Comparison of ENCODE assay signal across 8 cellular contexts in genomic region chr19:34254552-34255432, GRCh38. TPM values are rescaled to one million over a fixed set of nuclear protein-coding genes. Genes with fewer than 3 reads are reported as not detected.
DNase-seq lines count a peak whose midpoint lies in the region; ATAC-seq, FAIRE-seq and TF ChIP-seq lines count a peak whose summit lies in the region.

TSS of gene GARRE1 (plus strand) at chr19:34254554. CDS start at chr19:34300474, 45,920 bp downstream.

- H3K4me3 ChIP-seq in HEK293 (ENCODE audit: low read depth, low read length) (peak within 1 kb of the TSS; percentile 77), H1 (ENCODE audit: extremely low read depth in 1 of 4, insufficient read depth in 2 of 4, low read depth in 3 of 4, low read length in 4 of 4) (peak within 1 kb of the TSS; percentile 67 to 97 (median 82))

- H3K4me2 ChIP-seq in H1 (ENCODE audit: insufficient read depth in 1 of 2, low read depth in 2 of 2, low read length in 2 of 2) = peak within 1 kb of the TSS; percentile 78 to 79

- no peak within 1 kb of the TSS for H2BK20ac ChIP-seq in H1 (ENCODE audit: low read length)

- no peak; a peak in 1 of 4 replicates for TF ChIP-seq RAD21 in H1 (IDR thresholded peaks at IDR 0.05 in 1 of 2, conservative IDR thresholded peaks at IDR 0.05 in 1 of 2; ENCODE audit: low read depth in 2 of 2, low read length in 2 of 2)

- no peak within 1 kb of the TSS for H2BK15ac ChIP-seq in H1 (ENCODE audit: low read length)

- ATAC-seq in GM18498 (IDR thresholded peaks at IDR 0.05; ENCODE audit: unreplicated experiment) = peak; percentile 94
- peak; percentile 97 for ATAC-seq in stimulated activated memory B cell treated with anti-CD40 and anti-IgM and Interleukin-4, amounts not matched to agents 10 μg/mL and 1 μg/mL and 100 μg/mL, for 72 hours

- peak within 1 kb of the TSS; percentile 69 for H3K56ac ChIP-seq in H1 (replicated peaks; ENCODE audit: insufficient read length, low read depth, low read length)

- H3K4me3 Mint-ChIP-seq in stimulated activated memory B cell treated with anti-CD40 and anti-IgM and Interleukin-4, amounts not matched to agents 10 μg/mL and 1 μg/mL and 100 μg/mL, for 72 hours = peak within 1 kb of the TSS; percentile 96

- no peak within 1 kb of the TSS for H2BK120ac ChIP-seq in H1 (replicated peaks; ENCODE audit: low read depth, low read length)

- FAIRE-seq in H1 (lab: Jason Lieb, UNC) = no peak

- no peak for TF ChIP-seq EP300 in H1 (IDR thresholded peaks at IDR 0.05; ENCODE audit: borderline replicate concordance in 1 of 2, low read depth in 2 of 2, low read length in 2 of 2)

- H3K27me3 ChIP-seq in H1 (replicated peaks in 1 of 4; ENCODE audit: control insufficient read depth in 3 of 4, extremely low read depth in 1 of 4, insufficient read depth in 3 of 4, low read length in 3 of 4) = no peaks in the 10 kb centered on the region

- no peaks in the 10 kb centered on the region for H3K79me1 ChIP-seq in H1 (ENCODE audit: low read depth, low read length)

- no peak within 1 kb of the TSS for H3K23ac ChIP-seq in H1 (ENCODE audit: insufficient read length)

- no peak within 1 kb of the TSS for H2AK5ac ChIP-seq in H1 (ENCODE audit: low read depth, low read length)

- peak; percentile 54 for DNase-seq in NCI-H1048 (lab: John Stamatoyannopoulos, UW)
- DNase-seq in activated CD4-positive, alpha-beta T cell treated with anti-CD3 and anti-CD28 coated beads, Interleukin-2, amount 50 U/mL, for 48 hours = peak; percentile 88 to 92
- peak in 1 of 2 experiments; percentile 70 for DNase-seq in H1 (ENCODE audit: low read depth in 1 of 2, low spot score in 2 of 2)
- DNase-seq in mesenteric fat pad (ENCODE audit: low spot score) = no peak
- no peak for DNase-seq in dedifferentiated amniotic fluid mesenchymal stem cell (ENCODE audit: extremely low spot score)

- peak within 1 kb of the TSS; percentile 91; the same call in 1 of the 2 replicates for H2AFZ ChIP-seq in H1 (ENCODE audit: low read length)

- H3K27ac ChIP-seq in HEK293 (ENCODE audit: extremely low read depth, low read depth, low read length) (peak within 1 kb of the TSS; percentile 95), H1 (ENCODE audit: low read depth, low read length) (peak within 1 kb of the TSS; percentile 82; the same call in 1 of the 2 replicates)

- H3K36me3 ChIP-seq in HEK293 (ENCODE audit: control insufficient read depth in 2 of 2, insufficient read depth in 1 of 2, low read length in 2 of 2) (peaks cover 0 to 25% of the 10 kb centered on the region in 2 experiments; a peak in 2 of 3 replicates), H1 (ENCODE audit: control insufficient read depth in 2 of 4, insufficient read depth in 4 of 4, low read length in 3 of 4) (no peaks in the 10 kb centered on the region)

- no peaks in the 10 kb centered on the region for H4K20me1 ChIP-seq in H1 (replicated peaks in 1 of 2; ENCODE audit: control insufficient read depth in 1 of 2, insufficient read depth in 2 of 2, low read length in 2 of 2)

- peak within 1 kb of the TSS; percentile 80 for H4K5ac ChIP-seq in H1 (ENCODE audit: insufficient read length, low read depth, low read length)

- peaks cover 8% of the 10 kb centered on the region; the same call in 1 of the 2 replicates for H3K23me2 ChIP-seq in H1 (ENCODE audit: low read depth, low read length)

- TF ChIP-seq CTCF in HEK293 (tag by site-specific recombination; IDR thresholded peaks at IDR 0.05) (no peak), H1 (IDR thresholded peaks at IDR 0.05; ENCODE audit: control extremely low read depth in 1 of 3, insufficient read depth in 1 of 3, low read depth in 1 of 3, low read length in 3 of 3) (no peak)

- peak within 1 kb of the TSS; percentile 85 for H3K27ac Mint-ChIP-seq in stimulated activated memory B cell treated with anti-CD40 and anti-IgM and Interleukin-4, amounts not matched to agents 10 μg/mL and 1 μg/mL and 100 μg/mL, for 72 hours

- H3K36me3 Mint-ChIP-seq in stimulated activated memory B cell treated with anti-CD40 and anti-IgM and Interleukin-4, amounts not matched to agents 10 μg/mL and 1 μg/mL and 100 μg/mL, for 72 hours = peaks cover 8% of the 10 kb centered on the region

- peak within 1 kb of the TSS; percentile 27; the same call in 1 of the 2 replicates for H2BK12ac ChIP-seq in H1 (ENCODE audit: low read depth, low read length)

- H4K8ac ChIP-seq in H1 (ENCODE audit: extremely low read depth, insufficient read depth, low read length) = peak within 1 kb of the TSS; percentile 94

- peak within 1 kb of the TSS; percentile 69 for H4K91ac ChIP-seq in H1 (replicated peaks; ENCODE audit: insufficient read length, low read length)

- H3K9me3 ChIP-seq in HEK293 (ENCODE audit: control insufficient read depth, insufficient read depth, low read depth, low read length) (no peaks in the 10 kb centered on the region), H1 (ENCODE audit: insufficient read depth in 2 of 2, low read depth in 1 of 2, low read length in 1 of 2) (no peaks in the 10 kb centered on the region)

- H3K18ac ChIP-seq in H1 (ENCODE audit: extremely low read depth, low read length) = peak within 1 kb of the TSS; percentile 60

- CTCF ChIA-PET in HEK293 (lab: Yijun Ruan, JAX) (interaction anchor here (0.7 kb wide), 1 partner anchor 43 kb away, joined by 3 read pairs; no protein-coding TSS in a partner anchor), H1 (lab: Charles Lee; ENCODE audit: partially characterized antibody) (interaction anchor here (1.0 kb wide), 1 partner anchor 15 kb away, joined by 4 read pairs; no protein-coding TSS in a partner anchor)

- H3K9ac ChIP-seq in H1 (replicated peaks in 1 of 4; ENCODE audit: extremely low read depth in 1 of 4, low read depth in 3 of 4, low read length in 3 of 4) = peak within 1 kb of the TSS; percentile 66 to 98 (median 77)

- H3K4me1 ChIP-seq in HEK293 (ENCODE audit: control insufficient read depth, insufficient read depth, low read length) = peaks cover 32% of the 10 kb centered on the region
- H3K4me1 ChIP-seq in H1 (replicated peaks in 1 of 4; ENCODE audit: control insufficient read depth in 3 of 4, insufficient read depth in 4 of 4, low read length in 3 of 4) = no peaks in the 10 kb centered on the region; a peak in 2 of 7 replicates

- H2BK5ac ChIP-seq in H1 (ENCODE audit: low read depth, low read length) = 0 out of 2 replicates have a peak within 1 kb of the TSS, but pooled peaks have one; percentile 52

- POLR2A ChIA-PET in HEK293 (lab: Yijun Ruan, JAX) = no interaction called here
- POLR2A ChIA-PET in H1 (lab: Charles Lee; ENCODE audit: partially characterized antibody) = interaction anchor here (0.9 kb wide), 1 partner anchor 96 kb away, joined by 3 read pairs; no protein-coding TSS in a partner anchor

- H3K9me3 Mint-ChIP-seq in stimulated activated memory B cell treated with anti-CD40 and anti-IgM and Interleukin-4, amounts not matched to agents 10 μg/mL and 1 μg/mL and 100 μg/mL, for 72 hours = no peaks in the 10 kb centered on the region

- H3K27me3 Mint-ChIP-seq in stimulated activated memory B cell treated with anti-CD40 and anti-IgM and Interleukin-4, amounts not matched to agents 10 μg/mL and 1 μg/mL and 100 μg/mL, for 72 hours = no peaks in the 10 kb centered on the region

- H3K4ac ChIP-seq in H1 (replicated peaks; ENCODE audit: insufficient read length, low read depth, low read length) = no peak within 1 kb of the TSS

- 1% methylated on average over 46 of the region's 112 CpGs; no CpG with 5 or more reads in 1 of the 2 experiments for WGBS in H1 (ENCODE audit: extremely low coverage in 1 of 2, insufficient coverage in 1 of 2, insufficient read length in 1 of 2, insufficient replicate concordance in 2 of 2, low coverage in 1 of 2, low lambda C conversion rate in 2 of 2, missing lambda C conversion rate in 1 of 2), 2 experiments

- H3K14ac ChIP-seq in H1 (ENCODE audit: insufficient read length) = no peak within 1 kb of the TSS

- H3K79me2 ChIP-seq in H1 (ENCODE audit: control insufficient read depth in 1 of 2, insufficient read depth in 2 of 2, low read length in 2 of 2) = peaks cover 0 to 38% of the 10 kb centered on the region in 2 experiments; a peak in 2 of 4 replicates

- H3K4me1 Mint-ChIP-seq in stimulated activated memory B cell treated with anti-CD40 and anti-IgM and Interleukin-4, amounts not matched to agents 10 μg/mL and 1 μg/mL and 100 μg/mL, for 72 hours = peaks cover 34% of the 10 kb centered on the region

- TF ChIP-seq POLR2A in H1 (IDR thresholded peaks at IDR 0.05; ENCODE audit: control extremely low read depth in 1 of 2, low read depth in 2 of 2, low read length in 2 of 2) = no peak

TF ChIP-seq in HEK293, 187 proteins besides CTCF, POLR2A, EP300 and RAD21 (continues in another document):
- peak; percentile 61 for TF ChIP-seq ZBTB17 (tag by site-specific recombination; IDR thresholded peaks at IDR 0.05)
- TF ChIP-seq ZNF146 (tag by site-specific recombination; IDR thresholded peaks at IDR 0.05) = no peak
- TF ChIP-seq KLF16 (tag by site-specific recombination; IDR thresholded peaks at IDR 0.05) = peak; percentile 57; the same call in 1 of the 2 replicates
- peak; percentile 90 for TF ChIP-seq ZBTB20 (tag by site-specific recombination; IDR thresholded peaks at IDR 0.05)
- no peak for TF ChIP-seq ZNF610 (tag by site-specific recombination; IDR thresholded peaks at IDR 0.05; ENCODE audit: borderline replicate concordance)
- TF ChIP-seq ZNF843 (tag by site-specific recombination; IDR thresholded peaks at IDR 0.05) = no peak
- TF ChIP-seq GLIS2 (tag by site-specific recombination; IDR thresholded peaks at IDR 0.05) = peak; percentile 52; the same call in 1 of the 2 replicates

TF ChIP-seq in H1, 55 proteins besides CTCF, POLR2A, EP300 and RAD21 (continues in another document):
- TF ChIP-seq PHF8 (conservative IDR thresholded peaks at IDR 0.05; ENCODE audit: low read depth, low read length) = 0 out of 2 replicates have a peak, but pooled peaks have one; percentile 36
- no peak for TF ChIP-seq YY1 (IDR thresholded peaks at IDR 0.05; ENCODE audit: low read depth, low read length)
- no peak for TF ChIP-seq RNF2 (IDR thresholded peaks at IDR 0.05; ENCODE audit: borderline replicate concordance, low read depth, low read length, missing control alignments, poor library complexity, severe bottlenecking)
- no peak for TF ChIP-seq SP1 (IDR thresholded peaks at IDR 0.05; ENCODE audit: low read depth, low read length)
- TF ChIP-seq TAF7 (optimal IDR thresholded peaks at IDR 0.05; ENCODE audit: borderline replicate concordance, low read depth, low read length) = no peak
- TF ChIP-seq CHD2 (IDR thresholded peaks at IDR 0.05; ENCODE audit: low read length) = no peak
- TF ChIP-seq GABPA (IDR thresholded peaks at IDR 0.05; ENCODE audit: borderline replicate concordance, insufficient read depth, low read length) = no peak

RNA-seq across cellular contexts. Expression of gene GARRE1, which starts in this region (rescaled TPM):
- total RNA-seq in H1 (2021; fragmentation: NEBNext Ultra II Directional; extraction: Animal tissue kit (Norgen Biotek cat#: 25700)) = 19.4 and 23.1 TPM in 2 replicates
- 16.4 and 23.6 TPM in 2 replicates for polyA plus RNA-seq in H1 (2011; rRNA removed)
- 15.3 TPM for polyA plus RNA-seq in H1 (2011; cell fraction: cytosol; rRNA removed)
- polyA plus RNA-seq in H1 (2011; cell fraction: nucleus; rRNA removed) = 18.4 TPM
- 11.4 to 15.5 TPM (median 12.9 TPM) in 4 replicates for polyA plus RNA-seq in H1 (2012, experiment 1 of 2)
- polyA plus RNA-seq in H1 (2012, experiment 2 of 2) = 5.9 TPM
- 23.5 TPM for polyA plus RNA-seq in H1 (2013, experiment 1 of 2)
- 20.7 TPM for polyA plus RNA-seq in H1 (2013, experiment 2 of 2)
- polyA minus RNA-seq in H1 (2011; rRNA and poly(A)+ RNA removed) = 18.4 and 20.4 TPM in 2 replicates
- 17.0 TPM for polyA minus RNA-seq in H1 (2011; cell fraction: cytosol; rRNA and poly(A)+ RNA removed)
- 15.2 TPM for polyA minus RNA-seq in H1 (2011; cell fraction: nucleus; rRNA and poly(A)+ RNA removed)
- total RNA-seq in mesenteric fat pad = 37.7 TPM

Comparison
In these comparisons a context has a peak if more than half of its experiments do, and no peak if none do; other contexts are left out.
1. DNase-seq: peak in NCI-H1048 (single experiment) and activated CD4-positive, alpha-beta T cell treated with anti-CD3 and anti-CD28 coated beads, Interleukin-2, amount 50 U/mL, for 48 hours (2 of 2); none in mesenteric fat pad (single experiment) and dedifferentiated amniotic fluid mesenchymal stem cell (single experiment).